20 cellular contexts compared by ENCODE assay signal in genomic region chr7:74470504-74470903, GRCh38.
"Had no signal": no experiment of that assay in that cellular context is flagged by ENCODE, and none has a peak within 500 bp of the region (broad histone marks: within the 10 kb centered on the region; RNA-seq: fewer than 3 reads in every experiment).

No MANE protein-coding gene starts in this region.

- H3K27me3 ChIP-seq: MG63 had no signal

- H3K9me3 ChIP-seq: MG63, SK-N-SH had no signal

- DNase-seq: Karpas-422, KG1, MG63, NCI-H1092, NCI-H1105 treated with DMSO at 0.1 percent for 48 hours, NCI-H1417 treated with DMSO at 0.1 percent for 48 hours, NCI-H187, NCI-H2029, NCI-H2081 treated with DMSO at 0.1 percent for 48 hours, NCI-H2171, NCI-H226, NCI-H446, NCI-H510A, NCI-H524 treated with DMSO at 0.1 percent for 48 hours, NCI-H69, NCI-H774, RPMI8226, SHP77, SK-N-SH, SW 1271 had no signal

- H3K4me3 ChIP-seq: MG63 had no signal

- H3K36me3 ChIP-seq: MG63 had no signal
